In the genomic region with DNA sequence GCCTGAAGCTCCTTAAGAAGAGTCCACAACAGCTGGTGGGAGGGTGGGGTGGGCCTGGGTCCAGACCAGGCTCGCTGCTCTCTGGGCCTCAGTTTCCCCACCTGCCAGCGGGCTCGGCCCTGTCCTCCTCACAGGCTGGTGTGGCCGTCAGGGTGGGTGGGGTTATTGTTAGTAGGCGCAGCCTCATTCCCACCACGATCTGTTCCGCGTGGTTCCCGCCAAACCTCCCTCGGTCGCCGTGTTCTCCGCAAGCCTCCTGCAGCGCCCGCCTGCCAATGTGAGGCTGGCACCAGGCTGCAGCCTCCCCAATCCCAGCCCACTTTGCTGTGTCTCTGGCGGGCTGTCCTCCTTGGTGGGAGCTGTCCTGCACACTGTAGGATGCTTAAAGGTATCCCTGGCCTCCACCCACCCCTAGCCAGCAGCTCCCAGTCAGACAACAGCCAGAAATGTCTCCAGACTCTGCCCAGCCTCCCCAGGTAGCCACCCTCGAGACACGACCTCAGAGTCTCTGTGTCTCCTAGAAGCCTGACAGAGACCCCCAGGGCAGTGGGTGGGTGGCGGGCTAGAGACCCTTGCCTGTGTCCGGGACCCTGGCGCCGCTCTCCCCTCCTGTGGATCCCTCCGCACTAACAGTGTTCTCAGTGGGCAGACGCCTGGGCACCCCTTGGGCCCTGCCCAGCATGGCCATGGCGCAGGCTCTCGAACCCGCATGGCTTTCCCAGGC, we compare ENCODE assay signal across 1 cellular context.
TF ChIP-seq lines count a peak whose summit lies in the region.

No MANE protein-coding gene starts in this region.

TF ChIP-seq in HepG2, 621 proteins besides CTCF, POLR2A, EP300 and RAD21 (continued from another document and continues in another):
- TF ChIP-seq, protein P1, sequence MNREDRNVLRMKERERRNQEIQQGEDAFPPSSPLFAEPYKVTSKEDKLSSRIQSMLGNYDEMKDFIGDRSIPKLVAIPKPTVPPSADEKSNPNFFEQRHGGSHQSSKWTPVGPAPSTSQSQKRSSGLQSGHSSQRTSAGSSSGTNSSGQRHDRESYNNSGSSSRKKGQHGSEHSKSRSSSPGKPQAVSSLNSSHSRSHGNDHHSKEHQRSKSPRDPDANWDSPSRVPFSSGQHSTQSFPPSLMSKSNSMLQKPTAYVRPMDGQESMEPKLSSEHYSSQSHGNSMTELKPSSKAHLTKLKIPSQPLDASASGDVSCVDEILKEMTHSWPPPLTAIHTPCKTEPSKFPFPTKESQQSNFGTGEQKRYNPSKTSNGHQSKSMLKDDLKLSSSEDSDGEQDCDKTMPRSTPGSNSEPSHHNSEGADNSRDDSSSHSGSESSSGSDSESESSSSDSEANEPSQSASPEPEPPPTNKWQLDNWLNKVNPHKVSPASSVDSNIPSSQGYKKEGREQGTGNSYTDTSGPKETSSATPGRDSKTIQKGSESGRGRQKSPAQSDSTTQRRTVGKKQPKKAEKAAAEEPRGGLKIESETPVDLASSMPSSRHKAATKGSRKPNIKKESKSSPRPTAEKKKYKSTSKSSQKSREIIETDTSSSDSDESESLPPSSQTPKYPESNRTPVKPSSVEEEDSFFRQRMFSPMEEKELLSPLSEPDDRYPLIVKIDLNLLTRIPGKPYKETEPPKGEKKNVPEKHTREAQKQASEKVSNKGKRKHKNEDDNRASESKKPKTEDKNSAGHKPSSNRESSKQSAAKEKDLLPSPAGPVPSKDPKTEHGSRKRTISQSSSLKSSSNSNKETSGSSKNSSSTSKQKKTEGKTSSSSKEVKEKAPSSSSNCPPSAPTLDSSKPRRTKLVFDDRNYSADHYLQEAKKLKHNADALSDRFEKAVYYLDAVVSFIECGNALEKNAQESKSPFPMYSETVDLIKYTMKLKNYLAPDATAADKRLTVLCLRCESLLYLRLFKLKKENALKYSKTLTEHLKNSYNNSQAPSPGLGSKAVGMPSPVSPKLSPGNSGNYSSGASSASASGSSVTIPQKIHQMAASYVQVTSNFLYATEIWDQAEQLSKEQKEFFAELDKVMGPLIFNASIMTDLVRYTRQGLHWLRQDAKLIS (CRISPR knock-in tag; IDR thresholded peaks at IDR 0.05): no peak
- TF ChIP-seq ZNF644 (CRISPR knock-in tag; IDR thresholded peaks at IDR 0.05; ENCODE audit: low read depth) (no peak), PRPF4 (IDR thresholded peaks at IDR 0.05; ENCODE audit: low read depth, low read length, poor library complexity, severe bottlenecking) (no peak), ZNF501 (CRISPR knock-in tag; IDR thresholded peaks at IDR 0.05) (no peak), IKZF1 (IDR thresholded peaks at IDR 0.05) (no peak), ZNF558 (CRISPR knock-in tag; IDR thresholded peaks at IDR 0.05; ENCODE audit: borderline replicate concordance) (no peak), ONECUT2 (CRISPR knock-in tag; IDR thresholded peaks at IDR 0.05) (no peak), ISX (CRISPR knock-in tag; conservative IDR thresholded peaks at IDR 0.05) (no peak), ZNF615 (CRISPR knock-in tag; IDR thresholded peaks at IDR 0.05; ENCODE audit: borderline replicate concordance) (no peak), ISL2 (CRISPR knock-in tag; IDR thresholded peaks at IDR 0.05) (0 out of 2 replicates have a peak, but pooled peaks have one; percentile 8), ZBTB42 (CRISPR knock-in tag; IDR thresholded peaks at IDR 0.05) (no peak), MED1 (CRISPR knock-in tag; IDR thresholded peaks at IDR 0.05) (0 out of 2 replicates have a peak, but pooled peaks have one; percentile 3), RFX5 (IDR thresholded peaks at IDR 0.05; ENCODE audit: low read depth, low read length) (no peak), ZFAT (CRISPR knock-in tag; conservative IDR thresholded peaks at IDR 0.05) (no peak), MTA1 (CRISPR knock-in tag; IDR thresholded peaks at IDR 0.05; ENCODE audit: borderline replicate concordance) (no peak), ZNF543 (CRISPR knock-in tag; IDR thresholded peaks at IDR 0.05) (no peak), ZBTB8A (CRISPR knock-in tag; IDR thresholded peaks at IDR 0.05; ENCODE audit: borderline replicate concordance, low read depth) (no peak), ZNF274 (CRISPR knock-in tag; IDR thresholded peaks at IDR 0.05) (0 out of 2 replicates have a peak, but pooled peaks have one; percentile 49), TMF1 (CRISPR knock-in tag; IDR thresholded peaks at IDR 0.05; ENCODE audit: low read depth) (no peak), ZNF616 (CRISPR knock-in tag; IDR thresholded peaks at IDR 0.05; ENCODE audit: low read depth) (0 out of 2 replicates have a peak, but pooled peaks have one; percentile 20), MTA3 (CRISPR knock-in tag; IDR thresholded peaks at IDR 0.05) (no peak), ZSCAN21 (CRISPR knock-in tag; IDR thresholded peaks at IDR 0.05; ENCODE audit: borderline replicate concordance) (0 out of 2 replicates have a peak, but pooled peaks have one; percentile 38), SRSF9 (IDR thresholded peaks at IDR 0.05; ENCODE audit: borderline replicate concordance, insufficient read depth, low read depth, low read length, poor library complexity, severe bottlenecking) (no peak), NFYB (CRISPR knock-in tag; IDR thresholded peaks at IDR 0.05) (no peak), ZBTB1 (CRISPR knock-in tag; IDR thresholded peaks at IDR 0.05; ENCODE audit: borderline replicate concordance) (no peak), TCF7 (IDR thresholded peaks at IDR 0.05; ENCODE audit: low read depth) (no peak), JUN (CRISPR knock-in tag; IDR thresholded peaks at IDR 0.05) (no peak), PHF5A (CRISPR knock-in tag; IDR thresholded peaks at IDR 0.05; ENCODE audit: low read depth, unreplicated experiment) (peak; percentile 31), ZNF430 (CRISPR knock-in tag; IDR thresholded peaks at IDR 0.05) (0 out of 2 replicates have a peak, but pooled peaks have one; percentile 58), ZNF530 (CRISPR knock-in tag; IDR thresholded peaks at IDR 0.05; ENCODE audit: low read depth) (no peak), KLF15 (CRISPR knock-in tag; IDR thresholded peaks at IDR 0.05; ENCODE audit: borderline replicate concordance) (no peak), AGO2 (optimal IDR thresholded peaks at IDR 0.05; ENCODE audit: low read depth, low read length) (peak; percentile 98), ZKSCAN8 (CRISPR knock-in tag; IDR thresholded peaks at IDR 0.05; ENCODE audit: borderline replicate concordance) (no peak), ZNF546 (CRISPR knock-in tag; conservative IDR thresholded peaks at IDR 0.05) (no peak)
- TF ChIP-seq, protein P2, sequence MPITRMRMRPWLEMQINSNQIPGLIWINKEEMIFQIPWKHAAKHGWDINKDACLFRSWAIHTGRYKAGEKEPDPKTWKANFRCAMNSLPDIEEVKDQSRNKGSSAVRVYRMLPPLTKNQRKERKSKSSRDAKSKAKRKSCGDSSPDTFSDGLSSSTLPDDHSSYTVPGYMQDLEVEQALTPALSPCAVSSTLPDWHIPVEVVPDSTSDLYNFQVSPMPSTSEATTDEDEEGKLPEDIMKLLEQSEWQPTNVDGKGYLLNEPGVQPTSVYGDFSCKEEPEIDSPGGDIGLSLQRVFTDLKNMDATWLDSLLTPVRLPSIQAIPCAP (CRISPR knock-in tag; IDR thresholded peaks at IDR 0.05; ENCODE audit: low read depth): no peak
- TF ChIP-seq, protein P3, sequence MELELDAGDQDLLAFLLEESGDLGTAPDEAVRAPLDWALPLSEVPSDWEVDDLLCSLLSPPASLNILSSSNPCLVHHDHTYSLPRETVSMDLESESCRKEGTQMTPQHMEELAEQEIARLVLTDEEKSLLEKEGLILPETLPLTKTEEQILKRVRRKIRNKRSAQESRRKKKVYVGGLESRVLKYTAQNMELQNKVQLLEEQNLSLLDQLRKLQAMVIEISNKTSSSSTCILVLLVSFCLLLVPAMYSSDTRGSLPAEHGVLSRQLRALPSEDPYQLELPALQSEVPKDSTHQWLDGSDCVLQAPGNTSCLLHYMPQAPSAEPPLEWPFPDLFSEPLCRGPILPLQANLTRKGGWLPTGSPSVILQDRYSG (CRISPR knock-in tag; IDR thresholded peaks at IDR 0.05): no peak
- TF ChIP-seq, protein P4, sequence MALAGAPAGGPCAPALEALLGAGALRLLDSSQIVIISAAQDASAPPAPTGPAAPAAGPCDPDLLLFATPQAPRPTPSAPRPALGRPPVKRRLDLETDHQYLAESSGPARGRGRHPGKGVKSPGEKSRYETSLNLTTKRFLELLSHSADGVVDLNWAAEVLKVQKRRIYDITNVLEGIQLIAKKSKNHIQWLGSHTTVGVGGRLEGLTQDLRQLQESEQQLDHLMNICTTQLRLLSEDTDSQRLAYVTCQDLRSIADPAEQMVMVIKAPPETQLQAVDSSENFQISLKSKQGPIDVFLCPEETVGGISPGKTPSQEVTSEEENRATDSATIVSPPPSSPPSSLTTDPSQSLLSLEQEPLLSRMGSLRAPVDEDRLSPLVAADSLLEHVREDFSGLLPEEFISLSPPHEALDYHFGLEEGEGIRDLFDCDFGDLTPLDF (CRISPR knock-in tag; IDR thresholded peaks at IDR 0.05): no peak
- TF ChIP-seq, protein P5, sequence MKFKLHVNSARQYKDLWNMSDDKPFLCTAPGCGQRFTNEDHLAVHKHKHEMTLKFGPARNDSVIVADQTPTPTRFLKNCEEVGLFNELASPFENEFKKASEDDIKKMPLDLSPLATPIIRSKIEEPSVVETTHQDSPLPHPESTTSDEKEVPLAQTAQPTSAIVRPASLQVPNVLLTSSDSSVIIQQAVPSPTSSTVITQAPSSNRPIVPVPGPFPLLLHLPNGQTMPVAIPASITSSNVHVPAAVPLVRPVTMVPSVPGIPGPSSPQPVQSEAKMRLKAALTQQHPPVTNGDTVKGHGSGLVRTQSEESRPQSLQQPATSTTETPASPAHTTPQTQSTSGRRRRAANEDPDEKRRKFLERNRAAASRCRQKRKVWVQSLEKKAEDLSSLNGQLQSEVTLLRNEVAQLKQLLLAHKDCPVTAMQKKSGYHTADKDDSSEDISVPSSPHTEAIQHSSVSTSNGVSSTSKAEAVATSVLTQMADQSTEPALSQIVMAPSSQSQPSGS (CRISPR knock-in tag; IDR thresholded peaks at IDR 0.05): no peak
- TF ChIP-seq, protein P6, sequence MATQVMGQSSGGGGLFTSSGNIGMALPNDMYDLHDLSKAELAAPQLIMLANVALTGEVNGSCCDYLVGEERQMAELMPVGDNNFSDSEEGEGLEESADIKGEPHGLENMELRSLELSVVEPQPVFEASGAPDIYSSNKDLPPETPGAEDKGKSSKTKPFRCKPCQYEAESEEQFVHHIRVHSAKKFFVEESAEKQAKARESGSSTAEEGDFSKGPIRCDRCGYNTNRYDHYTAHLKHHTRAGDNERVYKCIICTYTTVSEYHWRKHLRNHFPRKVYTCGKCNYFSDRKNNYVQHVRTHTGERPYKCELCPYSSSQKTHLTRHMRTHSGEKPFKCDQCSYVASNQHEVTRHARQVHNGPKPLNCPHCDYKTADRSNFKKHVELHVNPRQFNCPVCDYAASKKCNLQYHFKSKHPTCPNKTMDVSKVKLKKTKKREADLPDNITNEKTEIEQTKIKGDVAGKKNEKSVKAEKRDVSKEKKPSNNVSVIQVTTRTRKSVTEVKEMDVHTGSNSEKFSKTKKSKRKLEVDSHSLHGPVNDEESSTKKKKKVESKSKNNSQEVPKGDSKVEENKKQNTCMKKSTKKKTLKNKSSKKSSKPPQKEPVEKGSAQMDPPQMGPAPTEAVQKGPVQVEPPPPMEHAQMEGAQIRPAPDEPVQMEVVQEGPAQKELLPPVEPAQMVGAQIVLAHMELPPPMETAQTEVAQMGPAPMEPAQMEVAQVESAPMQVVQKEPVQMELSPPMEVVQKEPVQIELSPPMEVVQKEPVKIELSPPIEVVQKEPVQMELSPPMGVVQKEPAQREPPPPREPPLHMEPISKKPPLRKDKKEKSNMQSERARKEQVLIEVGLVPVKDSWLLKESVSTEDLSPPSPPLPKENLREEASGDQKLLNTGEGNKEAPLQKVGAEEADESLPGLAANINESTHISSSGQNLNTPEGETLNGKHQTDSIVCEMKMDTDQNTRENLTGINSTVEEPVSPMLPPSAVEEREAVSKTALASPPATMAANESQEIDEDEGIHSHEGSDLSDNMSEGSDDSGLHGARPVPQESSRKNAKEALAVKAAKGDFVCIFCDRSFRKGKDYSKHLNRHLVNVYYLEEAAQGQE (IDR thresholded peaks at IDR 0.05; ENCODE audit: borderline replicate concordance in 1 of 2, low read depth in 1 of 2, low read length in 2 of 2): no peak
- TF ChIP-seq, protein P7, sequence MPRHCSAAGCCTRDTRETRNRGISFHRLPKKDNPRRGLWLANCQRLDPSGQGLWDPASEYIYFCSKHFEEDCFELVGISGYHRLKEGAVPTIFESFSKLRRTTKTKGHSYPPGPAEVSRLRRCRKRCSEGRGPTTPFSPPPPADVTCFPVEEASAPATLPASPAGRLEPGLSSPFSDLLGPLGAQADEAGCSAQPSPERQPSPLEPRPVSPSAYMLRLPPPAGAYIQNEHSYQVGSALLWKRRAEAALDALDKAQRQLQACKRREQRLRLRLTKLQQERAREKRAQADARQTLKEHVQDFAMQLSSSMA (CRISPR knock-in tag; IDR thresholded peaks at IDR 0.05): 0 out of 2 replicates have a peak, but pooled peaks have one; percentile 52
- TF ChIP-seq, protein P8, sequence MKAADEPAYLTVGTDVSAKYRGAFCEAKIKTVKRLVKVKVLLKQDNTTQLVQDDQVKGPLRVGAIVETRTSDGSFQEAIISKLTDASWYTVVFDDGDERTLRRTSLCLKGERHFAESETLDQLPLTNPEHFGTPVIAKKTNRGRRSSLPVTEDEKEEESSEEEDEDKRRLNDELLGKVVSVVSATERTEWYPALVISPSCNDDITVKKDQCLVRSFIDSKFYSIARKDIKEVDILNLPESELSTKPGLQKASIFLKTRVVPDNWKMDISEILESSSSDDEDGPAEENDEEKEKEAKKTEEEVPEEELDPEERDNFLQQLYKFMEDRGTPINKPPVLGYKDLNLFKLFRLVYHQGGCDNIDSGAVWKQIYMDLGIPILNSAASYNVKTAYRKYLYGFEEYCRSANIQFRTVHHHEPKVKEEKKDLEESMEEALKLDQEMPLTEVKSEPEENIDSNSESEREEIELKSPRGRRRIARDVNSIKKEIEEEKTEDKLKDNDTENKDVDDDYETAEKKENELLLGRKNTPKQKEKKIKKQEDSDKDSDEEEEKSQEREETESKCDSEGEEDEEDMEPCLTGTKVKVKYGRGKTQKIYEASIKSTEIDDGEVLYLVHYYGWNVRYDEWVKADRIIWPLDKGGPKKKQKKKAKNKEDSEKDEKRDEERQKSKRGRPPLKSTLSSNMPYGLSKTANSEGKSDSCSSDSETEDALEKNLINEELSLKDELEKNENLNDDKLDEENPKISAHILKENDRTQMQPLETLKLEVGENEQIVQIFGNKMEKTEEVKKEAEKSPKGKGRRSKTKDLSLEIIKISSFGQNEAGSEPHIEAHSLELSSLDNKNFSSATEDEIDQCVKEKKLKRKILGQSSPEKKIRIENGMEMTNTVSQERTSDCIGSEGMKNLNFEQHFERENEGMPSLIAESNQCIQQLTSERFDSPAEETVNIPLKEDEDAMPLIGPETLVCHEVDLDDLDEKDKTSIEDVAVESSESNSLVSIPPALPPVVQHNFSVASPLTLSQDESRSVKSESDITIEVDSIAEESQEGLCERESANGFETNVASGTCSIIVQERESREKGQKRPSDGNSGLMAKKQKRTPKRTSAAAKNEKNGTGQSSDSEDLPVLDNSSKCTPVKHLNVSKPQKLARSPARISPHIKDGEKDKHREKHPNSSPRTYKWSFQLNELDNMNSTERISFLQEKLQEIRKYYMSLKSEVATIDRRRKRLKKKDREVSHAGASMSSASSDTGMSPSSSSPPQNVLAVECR (CRISPR knock-in tag; IDR thresholded peaks at IDR 0.05; ENCODE audit: borderline replicate concordance): no peak
